23 cellular contexts compared by ENCODE assay signal in genomic region chr2:229971298-229971790, GRCh38.
"Had no signal": no experiment of that assay in that cellular context is flagged by ENCODE, and none has a peak within 500 bp of the region (broad histone marks: within the 10 kb centered on the region; RNA-seq: fewer than 3 reads in every experiment).

No MANE protein-coding gene starts in this region.

- DNase-seq: esophagus squamous epithelium; foreskin fibroblast; glutamatergic neuron; islet precursor cell; mammary epithelial cell; mucosa of descending colon; naive thymus-derived CD8-positive, alpha-beta T cell; psoas muscle; retina; stimulated activated CD4-positive, alpha-beta T cell treated with anti-CD3 and anti-CD28 coated beads, Interleukin-15, amount 100 ng/mL, for 24 hours; stimulated activated CD4-positive, alpha-beta T cell treated with anti-CD3 and anti-CD28 coated beads, Interleukin-1b, Interleukin-23, amount 100 ng/mL, for 48 hours; stimulated activated CD4-positive, alpha-beta T cell treated with anti-CD3 and anti-CD28 coated beads, Interleukin-4, amount 100 ng/mL, for 24 hours; testis; upper lobe of right lung had no signal

- H3K36me3 ChIP-seq: esophagus squamous epithelium, gastroesophageal sphincter, neutrophil, spleen, tibial nerve, upper lobe of right lung, vagina had no signal

- H3K27ac Mint-ChIP-seq: stimulated activated memory B cell treated with anti-CD40 and anti-IgM and Interleukin-4, amounts not matched to agents 10 μg/mL and 1 μg/mL and 100 μg/mL, for 72 hours; stimulated activated naive CD8-positive, alpha-beta T cell treated with anti-CD3 and anti-CD28 coated beads, Interleukin-15, Interleukin-2, amounts not matched to agents 100 ng/mL and 50 ng/mL, for 24 hours had no signal

- H3K4me1 ChIP-seq: psoas muscle, spleen had no signal

- H3K27me3 ChIP-seq: esophagus squamous epithelium, gastroesophageal sphincter, neutrophil, spleen, testis, tibial nerve, upper lobe of right lung, vagina had no signal

- H3K9me3 Mint-ChIP-seq: naive thymus-derived CD8-positive, alpha-beta T cell; stimulated activated memory B cell treated with anti-CD40 and anti-IgM and Interleukin-4, amounts not matched to agents 10 μg/mL and 1 μg/mL and 100 μg/mL, for 72 hours; stimulated activated naive CD8-positive, alpha-beta T cell treated with anti-CD3 and anti-CD28 coated beads, Interleukin-15, Interleukin-2, amounts not matched to agents 100 ng/mL and 50 ng/mL, for 24 hours had no signal

- H3K27me3 Mint-ChIP-seq: naive thymus-derived CD8-positive, alpha-beta T cell; stimulated activated memory B cell treated with anti-CD40 and anti-IgM and Interleukin-4, amounts not matched to agents 10 μg/mL and 1 μg/mL and 100 μg/mL, for 72 hours; stimulated activated naive CD8-positive, alpha-beta T cell treated with anti-CD3 and anti-CD28 coated beads, Interleukin-15, Interleukin-2, amounts not matched to agents 100 ng/mL and 50 ng/mL, for 24 hours had no signal

- ATAC-seq: gastroesophageal sphincter; left lobe of liver; mucosa of descending colon; naive thymus-derived CD8-positive, alpha-beta T cell; psoas muscle; sciatic nerve; stimulated activated memory B cell treated with anti-CD40 and anti-IgM and Interleukin-4, amounts not matched to agents 10 μg/mL and 1 μg/mL and 100 μg/mL, for 72 hours; upper lobe of right lung had no signal

- H3K4me3 ChIP-seq: esophagus squamous epithelium, gastroesophageal sphincter, mucosa of descending colon, psoas muscle, spleen, testis, tibial nerve, upper lobe of right lung, vagina had no signal

- H3K27ac ChIP-seq: esophagus squamous epithelium, gastroesophageal sphincter, psoas muscle, spleen, testis, tibial nerve, upper lobe of right lung, vagina had no signal

- H3K4me1 Mint-ChIP-seq: naive thymus-derived CD8-positive, alpha-beta T cell; stimulated activated memory B cell treated with anti-CD40 and anti-IgM and Interleukin-4, amounts not matched to agents 10 μg/mL and 1 μg/mL and 100 μg/mL, for 72 hours had no signal

- H3K9me3 ChIP-seq: esophagus squamous epithelium, gastroesophageal sphincter, mucosa of descending colon, neutrophil, psoas muscle, spleen, testis, tibial nerve, upper lobe of right lung, vagina had no signal

- H3K4me3 Mint-ChIP-seq: naive thymus-derived CD8-positive, alpha-beta T cell; stimulated activated memory B cell treated with anti-CD40 and anti-IgM and Interleukin-4, amounts not matched to agents 10 μg/mL and 1 μg/mL and 100 μg/mL, for 72 hours; stimulated activated naive CD8-positive, alpha-beta T cell treated with anti-CD3 and anti-CD28 coated beads, Interleukin-15, Interleukin-2, amounts not matched to agents 100 ng/mL and 50 ng/mL, for 24 hours had no signal
